ENCODE assay signal across 27 cellular contexts in genomic region chr18:69725009-69725408, GRCh38.
"Had no signal": no experiment of that assay in that cellular context is flagged by ENCODE, and none has a peak within 500 bp of the region (broad histone marks: within the 10 kb centered on the region; RNA-seq: fewer than 3 reads in every experiment).

No MANE protein-coding gene starts in this region.

- H2AFZ ChIP-seq: hepatocyte had no signal

- H3K27me3 Mint-ChIP-seq: activated naive CD4-positive, alpha-beta T cell treated with anti-CD3 and anti-CD28 coated beads, Interleukin-2, amount 50 U/mL, for 24 hours; central memory CD8-positive, alpha-beta T cell; stimulated activated naive CD8-positive, alpha-beta T cell treated with anti-CD3 and anti-CD28 coated beads, Interleukin-15, Interleukin-2, amounts not matched to agents 100 ng/mL and 50 ng/mL, for 24 hours had no signal

- H3K4me3 Mint-ChIP-seq: activated CD8-positive, alpha-beta T cell treated with anti-CD3 and anti-CD28 coated beads, Interleukin-2, amount 10 ng/mL, durations not matched to agents 7 days and 5 days; activated naive CD4-positive, alpha-beta T cell treated with anti-CD3 and anti-CD28 coated beads, Interleukin-2, amount 50 U/mL, for 24 hours; central memory CD8-positive, alpha-beta T cell; endodermal cell; mesothelial cell of epicardium; natural killer cell; stimulated activated naive CD8-positive, alpha-beta T cell treated with anti-CD3 and anti-CD28 coated beads, Interleukin-15, Interleukin-2, amounts not matched to agents 100 ng/mL and 50 ng/mL, for 24 hours had no signal

- H3K4me1 Mint-ChIP-seq: activated naive CD4-positive, alpha-beta T cell treated with anti-CD3 and anti-CD28 coated beads, Interleukin-2, amount 50 U/mL, for 24 hours; central memory CD8-positive, alpha-beta T cell; endodermal cell had no signal

- H3K36me3 Mint-ChIP-seq: activated naive CD4-positive, alpha-beta T cell treated with anti-CD3 and anti-CD28 coated beads, Interleukin-2, amount 50 U/mL, for 24 hours; mesothelial cell of epicardium had no signal

- DNase-seq: activated CD4-positive, alpha-beta T cell treated with anti-CD3 and anti-CD28 coated beads for 1 hour; activated CD4-positive, alpha-beta T cell treated with anti-CD3 and anti-CD28 coated beads, Interleukin-2, amount 50 U/mL, for 1 hour; activated CD8-positive, alpha-beta T cell treated with anti-CD3 and anti-CD28 coated beads, Interleukin-2, amount 10 ng/mL, durations not matched to agents 7 days and 5 days; activated gamma-delta T cell treated with Interleukin-2 at 50 U/mL for 16 hours; activated T-cell treated with anti-CD3 and anti-CD28 coated beads, Interleukin-2, amount 50 U/mL, for 1 hour; colonic mucosa; endodermal cell; esophagus squamous epithelium; glutamatergic neuron; left ventricle myocardium superior; mammary epithelial cell; natural killer cell; psoas muscle; stimulated activated CD4-positive, alpha-beta T cell treated with anti-CD3 and anti-CD28 coated beads, Interleukin-4, amount 100 ng/mL, for 4 hours; substantia nigra; T-helper 1 cell; transverse colon; WERI-Rb-1 had no signal

- H3K27ac Mint-ChIP-seq: activated CD8-positive, alpha-beta T cell treated with anti-CD3 and anti-CD28 coated beads, Interleukin-2, amount 10 ng/mL, durations not matched to agents 7 days and 5 days; activated naive CD4-positive, alpha-beta T cell treated with anti-CD3 and anti-CD28 coated beads, Interleukin-2, amount 50 U/mL, for 24 hours; endodermal cell; mesothelial cell of epicardium; stimulated activated naive CD8-positive, alpha-beta T cell treated with anti-CD3 and anti-CD28 coated beads, Interleukin-15, Interleukin-2, amounts not matched to agents 100 ng/mL and 50 ng/mL, for 24 hours had no signal

- H3K9me3 ChIP-seq: colonic mucosa, psoas muscle, transverse colon had no signal

- ATAC-seq: activated CD8-positive, alpha-beta T cell treated with anti-CD3 and anti-CD28 coated beads, Interleukin-2, amount 10 ng/mL, durations not matched to agents 7 days and 5 days; left ventricle myocardium superior; natural killer cell; psoas muscle had no signal

- H3K27me3 ChIP-seq: colonic mucosa, esophagus squamous epithelium, hepatocyte, right atrium auricular region, transverse colon had no signal

- H3K4me3 ChIP-seq: colonic mucosa, esophagus squamous epithelium, hepatocyte, psoas muscle, right atrium auricular region, transverse colon had no signal

- H3K27ac ChIP-seq: colonic mucosa, esophagus squamous epithelium, hepatocyte, psoas muscle, right atrium auricular region, transverse colon, WERI-Rb-1 had no signal

- H3K4me1 ChIP-seq: colonic mucosa, esophagus squamous epithelium, psoas muscle, right atrium auricular region, transverse colon had no signal

- H3K4me2 ChIP-seq: hepatocyte had no signal

- H3K36me3 ChIP-seq: colonic mucosa, esophagus squamous epithelium, right atrium auricular region, transverse colon, WERI-Rb-1 had no signal

- H3K79me2 ChIP-seq: hepatocyte had no signal

- H3K9me3 Mint-ChIP-seq: central memory CD8-positive, alpha-beta T cell; natural killer cell; stimulated activated naive CD8-positive, alpha-beta T cell treated with anti-CD3 and anti-CD28 coated beads, Interleukin-15, Interleukin-2, amounts not matched to agents 100 ng/mL and 50 ng/mL, for 24 hours had no signal

- FAIRE-seq: frontal cortex, TTC549, urothelium cell line had no signal
